Comparison of ENCODE assay signal across 1 cellular context in the genomic region with DNA sequence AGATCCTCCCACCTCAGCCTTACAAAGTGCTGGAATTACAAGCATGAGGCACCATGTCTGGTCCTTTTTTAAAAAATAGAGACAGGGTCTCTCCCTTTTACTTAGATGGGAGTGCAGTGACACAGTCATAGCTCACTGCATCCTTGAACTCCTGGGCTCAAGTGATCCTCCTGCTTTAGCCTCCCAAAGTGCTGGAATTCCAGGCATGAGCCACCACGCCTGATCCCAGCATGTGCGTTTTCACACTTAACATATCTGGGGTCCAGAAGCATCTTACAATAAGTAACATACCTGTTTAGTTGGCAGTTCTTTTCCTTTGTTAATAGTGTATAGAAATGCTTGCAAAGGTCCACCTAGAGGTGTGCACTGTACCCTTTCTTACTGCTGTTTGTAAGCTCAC.
TF ChIP-seq lines count a peak whose summit lies in the region.

No MANE protein-coding gene starts in this region.

TF ChIP-seq in SK-N-SH treated with all-trans-retinoic acid at 6 μM for 48 hours, 23 proteins besides CTCF, POLR2A, EP300 and RAD21 (continued from another document):
- TF ChIP-seq, protein P1, sequence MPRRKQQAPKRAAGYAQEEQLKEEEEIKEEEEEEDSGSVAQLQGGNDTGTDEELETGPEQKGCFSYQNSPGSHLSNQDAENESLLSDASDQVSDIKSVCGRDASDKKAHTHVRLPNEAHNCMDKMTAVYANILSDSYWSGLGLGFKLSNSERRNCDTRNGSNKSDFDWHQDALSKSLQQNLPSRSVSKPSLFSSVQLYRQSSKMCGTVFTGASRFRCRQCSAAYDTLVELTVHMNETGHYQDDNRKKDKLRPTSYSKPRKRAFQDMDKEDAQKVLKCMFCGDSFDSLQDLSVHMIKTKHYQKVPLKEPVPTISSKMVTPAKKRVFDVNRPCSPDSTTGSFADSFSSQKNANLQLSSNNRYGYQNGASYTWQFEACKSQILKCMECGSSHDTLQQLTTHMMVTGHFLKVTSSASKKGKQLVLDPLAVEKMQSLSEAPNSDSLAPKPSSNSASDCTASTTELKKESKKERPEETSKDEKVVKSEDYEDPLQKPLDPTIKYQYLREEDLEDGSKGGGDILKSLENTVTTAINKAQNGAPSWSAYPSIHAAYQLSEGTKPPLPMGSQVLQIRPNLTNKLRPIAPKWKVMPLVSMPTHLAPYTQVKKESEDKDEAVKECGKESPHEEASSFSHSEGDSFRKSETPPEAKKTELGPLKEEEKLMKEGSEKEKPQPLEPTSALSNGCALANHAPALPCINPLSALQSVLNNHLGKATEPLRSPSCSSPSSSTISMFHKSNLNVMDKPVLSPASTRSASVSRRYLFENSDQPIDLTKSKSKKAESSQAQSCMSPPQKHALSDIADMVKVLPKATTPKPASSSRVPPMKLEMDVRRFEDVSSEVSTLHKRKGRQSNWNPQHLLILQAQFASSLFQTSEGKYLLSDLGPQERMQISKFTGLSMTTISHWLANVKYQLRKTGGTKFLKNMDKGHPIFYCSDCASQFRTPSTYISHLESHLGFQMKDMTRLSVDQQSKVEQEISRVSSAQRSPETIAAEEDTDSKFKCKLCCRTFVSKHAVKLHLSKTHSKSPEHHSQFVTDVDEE (CRISPR knock-in tag; IDR thresholded peaks at IDR 0.05) = no peak
- no peak for TF ChIP-seq BACH2 (CRISPR knock-in tag; IDR thresholded peaks at IDR 0.05; ENCODE audit: borderline replicate concordance)
- TF ChIP-seq ZC3H10 (CRISPR knock-in tag; IDR thresholded peaks at IDR 0.05) = no peak
- no peak for TF ChIP-seq TOX (CRISPR knock-in tag; IDR thresholded peaks at IDR 0.05; ENCODE audit: borderline replicate concordance)
- TF ChIP-seq, protein P2, sequence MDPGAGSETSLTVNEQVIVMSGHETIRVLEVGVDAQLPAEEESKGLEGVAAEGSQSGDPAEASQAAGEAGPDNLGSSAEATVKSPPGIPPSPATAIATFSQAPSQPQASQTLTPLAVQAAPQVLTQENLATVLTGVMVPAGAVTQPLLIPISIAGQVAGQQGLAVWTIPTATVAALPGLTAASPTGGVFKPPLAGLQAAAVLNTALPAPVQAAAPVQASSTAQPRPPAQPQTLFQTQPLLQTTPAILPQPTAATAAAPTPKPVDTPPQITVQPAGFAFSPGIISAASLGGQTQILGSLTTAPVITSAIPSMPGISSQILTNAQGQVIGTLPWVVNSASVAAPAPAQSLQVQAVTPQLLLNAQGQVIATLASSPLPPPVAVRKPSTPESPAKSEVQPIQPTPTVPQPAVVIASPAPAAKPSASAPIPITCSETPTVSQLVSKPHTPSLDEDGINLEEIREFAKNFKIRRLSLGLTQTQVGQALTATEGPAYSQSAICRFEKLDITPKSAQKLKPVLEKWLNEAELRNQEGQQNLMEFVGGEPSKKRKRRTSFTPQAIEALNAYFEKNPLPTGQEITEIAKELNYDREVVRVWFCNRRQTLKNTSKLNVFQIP (CRISPR knock-in tag; IDR thresholded peaks at IDR 0.05; ENCODE audit: borderline replicate concordance, low read depth) = no peak
- TF ChIP-seq TCF4 (CRISPR knock-in tag; IDR thresholded peaks at IDR 0.05; ENCODE audit: borderline replicate concordance) = no peak
- no peak for TF ChIP-seq ZFP30 (CRISPR knock-in tag; IDR thresholded peaks at IDR 0.05)
- no peak for TF ChIP-seq ESRRG (CRISPR knock-in tag; IDR thresholded peaks at IDR 0.05)
- TF ChIP-seq ZNF70 (CRISPR knock-in tag; IDR thresholded peaks at IDR 0.05) = no peak
